Comparison of ENCODE assay signal across 15 cellular contexts in the genomic region with DNA sequence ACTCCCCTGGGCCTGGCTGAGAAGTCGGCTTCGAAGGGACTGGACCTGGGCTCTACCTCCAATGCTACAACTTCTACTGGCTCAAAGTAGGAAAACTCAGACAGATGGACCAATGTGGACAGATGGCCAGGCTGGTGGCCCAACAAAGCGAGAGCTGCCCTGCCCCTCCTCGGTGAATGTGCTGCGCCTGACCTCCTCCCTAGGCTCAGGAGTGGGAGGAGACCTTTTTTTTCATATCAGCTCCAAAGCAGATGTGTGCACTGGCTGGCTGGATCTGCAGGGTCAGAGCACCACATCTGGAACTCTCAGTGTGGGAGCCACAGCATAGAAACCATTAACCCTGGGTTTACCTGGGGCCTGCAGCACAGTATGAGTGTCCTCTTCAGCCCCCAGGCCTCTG. TPM values are rescaled to one million over a fixed set of nuclear protein-coding genes. Genes with fewer than 3 reads are reported as not detected.
DNase-seq lines count a peak whose midpoint lies in the region; ATAC-seq, FAIRE-seq and TF ChIP-seq lines count a peak whose summit lies in the region.
"Had no signal": no experiment of that assay in that cellular context is flagged by ENCODE, and none has a peak within 500 bp of the region (broad histone marks: within the 10 kb centered on the region; RNA-seq: fewer than 3 reads in every experiment).

No MANE protein-coding gene starts in this region.

- ATAC-seq in mucosa of descending colon = peak; percentile 14

- H3K27me3 ChIP-seq in duodenal mucosa (ENCODE audit: control insufficient read depth in 1 of 2, insufficient read depth in 2 of 2, low read length in 2 of 2) (no peaks in the 10 kb centered on the region), stomach smooth muscle (ENCODE audit: control insufficient read depth in 1 of 2, insufficient read depth in 2 of 2, low read length in 2 of 2) (no peaks in the 10 kb centered on the region)
- H3K27me3 ChIP-seq: SJSA1 had no signal

- TF ChIP-seq CTCF in RWPE1 (conservative IDR thresholded peaks at IDR 0.05; ENCODE audit: low read depth) (no peak), mucosa of descending colon (IDR thresholded peaks at IDR 0.05) (no peak)

- intact Hi-C loops in mucosa of descending colon (cut with DNase I, micrococcal nuclease) = loop anchor here in 1 of 2 donors (5.0 kb wide), 1 partner anchor 33 kb away; no protein-coding TSS in a partner anchor

- POLR2A ChIA-PET in RWPE1 (lab: Yijun Ruan, JAX; ENCODE audit: low non-redundant PET) = interaction anchor here (0.6 kb wide), 1 partner anchor 340 kb away, joined by 5 read pairs; no protein-coding TSS in a partner anchor

- H3K4me1 ChIP-seq in duodenal mucosa (ENCODE audit: control insufficient read depth in 1 of 2, insufficient read depth in 2 of 2, low read length in 2 of 2) (peaks cover 84 to 91% of the 10 kb centered on the region in 2 donors), mucosa of descending colon (ENCODE audit: low read depth) (peaks cover 90% of the 10 kb centered on the region), stomach smooth muscle (ENCODE audit: control insufficient read depth, insufficient read depth, low read length) (peaks cover 77% of the 10 kb centered on the region)

- DNase-seq in RWPE1 (ENCODE audit: low spot score) = no peak
- DNase-seq in mucosa of descending colon = peak; percentile 64 to 74 (median 65)
- DNase-seq in NCI-H1930 (lab: John Stamatoyannopoulos, UW) = no peak
- no peak for DNase-seq in LoVo (ENCODE audit: low spot score)
- DNase-seq in EL = no peak
- no peak for DNase-seq in HTR-8/SVneo (ENCODE audit: insufficient read length, low spot score)
- DNase-seq: activated CD8-positive, alpha-beta memory T cell treated with anti-CD3 and anti-CD28 coated beads, Interleukin-2, amount 50 U/mL, for 4 hours; stimulated activated CD8-positive, alpha-beta memory T cell treated with anti-CD3 and anti-CD28 coated beads, Interleukin-4, amount 100 ng/mL, for 48 hours had no signal

- no peak for FAIRE-seq in HTR-8/SVneo (lab: Jason Lieb, UNC)
- FAIRE-seq: frontal cortex, G401.6, keratinocyte had no signal

- peak overlapping the region in 1 of 2 donors; percentile 37 for H3K4me3 ChIP-seq in duodenal mucosa (ENCODE audit: low read depth in 1 of 2, low read length in 2 of 2)
- no peak overlapping the region for H3K4me3 ChIP-seq in mucosa of descending colon
- H3K4me3 ChIP-seq in stomach smooth muscle (ENCODE audit: low read length in 2 of 2) = no peak overlapping the region
- H3K4me3 ChIP-seq: SJSA1 had no signal

- peak overlapping the region; percentile 53 for H3K27ac ChIP-seq in RWPE1
- H3K27ac ChIP-seq in duodenal mucosa (ENCODE audit: low read depth, low read length) = peak overlapping the region; percentile 90
- peak overlapping the region; percentile 75 for H3K27ac ChIP-seq in stomach smooth muscle (ENCODE audit: low read length)
- H3K27ac ChIP-seq: SJSA1 had no signal

- peak overlapping the region; percentile 55 to 94 for H3K9ac ChIP-seq in duodenal mucosa (ENCODE audit: low read depth in 1 of 2, low read length in 2 of 2)
- H3K9ac ChIP-seq in stomach smooth muscle (ENCODE audit: low read length in 2 of 2) = no peak overlapping the region

- H3K36me3 ChIP-seq in duodenal mucosa (ENCODE audit: control insufficient read depth in 1 of 2, insufficient read depth in 2 of 2, low read length in 2 of 2) (no peaks in the 10 kb centered on the region), mucosa of descending colon (ENCODE audit: low read depth) (no peaks in the 10 kb centered on the region), stomach smooth muscle (ENCODE audit: control insufficient read depth in 2 of 2, insufficient read depth in 2 of 2, low read length in 2 of 2) (peaks cover 0 to 4% of the 10 kb centered on the region in 2 donors)

- CTCF ChIA-PET in RWPE1 (lab: Yijun Ruan, JAX) = interaction anchor here (1.7 kb wide), 1 partner anchor 32 kb away, joined by 4 read pairs; no protein-coding TSS in a partner anchor

- H3K9me3 ChIP-seq in duodenal mucosa (ENCODE audit: control insufficient read depth in 1 of 2, low read length in 2 of 2) (no peaks in the 10 kb centered on the region), mucosa of descending colon (no peaks in the 10 kb centered on the region), stomach smooth muscle (ENCODE audit: control insufficient read depth in 2 of 2, low read length in 2 of 2) (no peaks in the 10 kb centered on the region)
- H3K9me3 ChIP-seq: SJSA1 had no signal

RNA-seq across cellular contexts. Expression of gene ATP6V0D1, which starts 20.8 kb away (rescaled TPM):
- total RNA-seq in mucosa of descending colon = 100 to 1,000 TPM; 152 to 253 (median 228) TPM

RNA-seq across cellular contexts. Expression of gene AGRP, which starts 23.2 kb away (rescaled TPM):
- not detected for total RNA-seq in mucosa of descending colon
- total RNA-seq: frontal cortex, M059J, SJSA1 had no signal

RNA-seq across cellular contexts. Expression of gene HSD11B2, which starts 29.2 kb away (rescaled TPM):
- total RNA-seq in mucosa of descending colon = 100 to 1,000 TPM; 322 to 765 (median 646) TPM
- total RNA-seq: SJSA1 had no signal

RNA-seq across cellular contexts. Expression of gene ZDHHC1, which starts 43.9 kb away (rescaled TPM):
- 10 to 100 TPM in 1 of 3 donors, 1 to 10 TPM in 2; 9.2 to 12.3 (median 10.0) TPM for total RNA-seq in mucosa of descending colon

Comparison
In these comparisons a context has a peak if more than half of its experiments do, and no peak if none do; other contexts are left out.
1. DNase-seq: peak in mucosa of descending colon (3 of 3); none in RWPE1 (single experiment), NCI-H1930 (0 of 2), LoVo (single experiment), EL (single experiment) and HTR-8/SVneo (single experiment).
2. H3K9ac ChIP-seq: peak in duodenal mucosa (2 of 2); none in stomach smooth muscle (0 of 2).
3. Peak in every context shown above with its lines, with median percentiles within 50 percentile points of each other: H3K27ac ChIP-seq.